8 cellular contexts compared by ENCODE assay signal in the genomic region with DNA sequence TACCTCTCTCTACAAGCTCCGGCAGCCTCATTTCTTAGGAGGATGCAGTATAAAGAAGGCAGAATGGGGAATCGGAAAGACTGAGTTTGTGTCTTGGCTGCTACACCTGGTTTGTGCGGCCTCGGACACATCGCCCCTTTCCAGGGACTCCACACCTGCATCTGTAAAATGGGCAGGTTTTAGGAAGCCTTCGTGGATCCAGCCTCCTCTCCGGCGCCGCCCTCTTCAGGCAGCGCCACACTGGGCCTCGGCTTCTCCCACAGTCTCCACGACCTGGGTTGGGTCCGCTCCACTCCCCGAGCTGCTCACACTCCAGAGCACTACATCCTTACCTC. TPM values are rescaled to one million over a fixed set of nuclear protein-coding genes. Genes with fewer than 3 reads are reported as not detected.
A peak's percentile ranks its signal among the peaks of the same experiment; 100 is the strongest.
DNase-seq lines count a peak whose midpoint lies in the region; ATAC-seq lines count a peak whose summit lies in the region.

No MANE protein-coding gene starts in this region.

- peaks cover 26% of the 10 kb centered on the region for H3K4me1 Mint-ChIP-seq in T-helper 2 cell treated with Interferon-gamma antibody and Interleukin-4, amounts not matched to agents 5 μg/mL and 100 μg/mL, for 36 hours (ENCODE audit: low read depth)

- no peaks in the 10 kb centered on the region for H3K27me3 Mint-ChIP-seq in T-helper 2 cell treated with Interferon-gamma antibody and Interleukin-4, amounts not matched to agents 5 μg/mL and 100 μg/mL, for 36 hours (ENCODE audit: low read depth)

- H3K36me3 Mint-ChIP-seq in T-helper 2 cell treated with Interferon-gamma antibody and Interleukin-4, amounts not matched to agents 5 μg/mL and 100 μg/mL, for 36 hours (ENCODE audit: low read depth), result peaks cover 2% of the 10 kb centered on the region

- no peaks in the 10 kb centered on the region for H3K9me3 ChIP-seq in thymus (ENCODE audit: control insufficient read depth)

- H3K27ac Mint-ChIP-seq in T-helper 2 cell treated with Interferon-gamma antibody and Interleukin-4, amounts not matched to agents 5 μg/mL and 100 μg/mL, for 36 hours, result peak overlapping the region; percentile 93

- H3K4me3 ChIP-seq in thymus (ENCODE audit: low read length), result peak overlapping the region; percentile 97

- H3K27me3 ChIP-seq in thymus (ENCODE audit: control insufficient read depth, insufficient read depth), result no peaks in the 10 kb centered on the region

- H3K27ac ChIP-seq in angular gyrus (ENCODE audit: low read depth, low read length), result peak overlapping the region; percentile 96
- H3K27ac ChIP-seq in thymus (ENCODE audit: low read depth), result peak overlapping the region; percentile 6

- peak; percentile 14 for ATAC-seq in HG03135 (IDR thresholded peaks at IDR 0.05; ENCODE audit: unreplicated experiment)
- ATAC-seq in left colon, result peak; percentile 38

- H3K4me3 Mint-ChIP-seq in T-helper 2 cell treated with Interferon-gamma antibody and Interleukin-4, amounts not matched to agents 5 μg/mL and 100 μg/mL, for 36 hours, result peak overlapping the region; percentile 99

- DNase-seq in T-helper 2 cell treated with Interferon-gamma antibody and Interleukin-4, amounts not matched to agents 5 μg/mL and 100 μg/mL, for 36 hours (ENCODE audit: low spot score), result no peak
- DNase-seq in T-helper 2 cell, result no peak
- DNase-seq in left colon, result no peak
- no peak for DNase-seq in NK-92 (lab: John Stamatoyannopoulos, UW; ENCODE audit: unreplicated experiment)
- no peak for DNase-seq in activated effector memory CD4-positive, alpha-beta T cell treated with anti-CD3 and anti-CD28 coated beads, Interleukin-2, amount 50 U/mL, for 16 hours

- 10% methylated on average over 14 of the region's 14 CpGs for WGBS in thymus

- no peaks in the 10 kb centered on the region for H3K36me3 ChIP-seq in thymus (ENCODE audit: control insufficient read depth, insufficient read depth)

- H3K9me3 Mint-ChIP-seq in T-helper 2 cell treated with Interferon-gamma antibody and Interleukin-4, amounts not matched to agents 5 μg/mL and 100 μg/mL, for 36 hours, result no peaks in the 10 kb centered on the region

- peaks cover 15% of the 10 kb centered on the region for H3K4me1 ChIP-seq in thymus (ENCODE audit: control insufficient read depth, insufficient read depth, low read length)

- intact Hi-C loops in left colon (cut with DNase I, micrococcal nuclease), result loop anchor here (5.0 to 10.0 kb wide), 3 partner anchors 105 to 187 kb away; a partner anchor contains a TSS

RNA-seq across cellular contexts. Expression of a gene that starts 0.3 kb away (rescaled TPM):
- total RNA-seq in left colon, result 100 to 1,000 TPM in 1 of 2 donors, 10 to 100 TPM in 1; 91.5 to 107 TPM
- 16.1 TPM for polyA plus RNA-seq in thymus
